ENCODE assay signal across 8 cellular contexts in genomic region chr10:29386347-29386999, GRCh38.
A peak's percentile ranks its signal among the peaks of the same experiment; 100 is the strongest.
DNase-seq lines count a peak whose midpoint lies in the region; ATAC-seq and TF ChIP-seq lines count a peak whose summit lies in the region.

No MANE protein-coding gene starts in this region.

- no peak overlapping the region for H2AFZ ChIP-seq in neuronal stem cell (ENCODE audit: low read length)

- TF ChIP-seq CTCF in esophagus muscularis mucosa (IDR thresholded peaks at IDR 0.05), result peak; percentile 67 to 86 (median 83)

- TF ChIP-seq POLR2A in esophagus muscularis mucosa (IDR thresholded peaks at IDR 0.05; ENCODE audit: low read depth), result no peak

- no peaks in the 10 kb centered on the region for H3K36me3 ChIP-seq in esophagus muscularis mucosa
- no peaks in the 10 kb centered on the region for H3K36me3 ChIP-seq in neuronal stem cell (replicated peaks in 1 of 2; ENCODE audit: control insufficient read depth in 2 of 2, insufficient read depth in 2 of 2, low read length in 2 of 2)

- no peak overlapping the region for H3K4me3 Mint-ChIP-seq in activated naive CD8-positive, alpha-beta T cell treated with anti-CD3 and anti-CD28 coated beads, Interleukin-2, amount 10 ng/mL, durations not matched to agents 7 days and 5 days
- no peak overlapping the region for H3K4me3 Mint-ChIP-seq in activated naive CD8-positive, alpha-beta T cell treated with anti-CD3 and anti-CD28 coated beads, Interleukin-2, amount 50 U/mL, for 24 hours

- H3K18ac ChIP-seq in neuronal stem cell (ENCODE audit: low read length), result no peak overlapping the region

- no peak overlapping the region for H4K91ac ChIP-seq in neuronal stem cell (ENCODE audit: low read depth, low read length, poor library complexity)

- WGBS in esophagus muscularis mucosa, result 45% methylated on average over 8 of the region's 8 CpGs
- WGBS in neuronal stem cell (ENCODE audit: extremely low coverage in 2 of 2, insufficient read length in 2 of 2, insufficient replicate concordance in 1 of 2), 2 donors, result no CpG with 5 or more reads among the region's 8 CpGs

- H3K4me2 ChIP-seq in neuronal stem cell (ENCODE audit: insufficient read depth, low read length, poor library complexity, severe bottlenecking), result no peak overlapping the region

- H2BK12ac ChIP-seq in neuronal stem cell (ENCODE audit: low read length), result no peak overlapping the region

- no peak overlapping the region for H3K27ac Mint-ChIP-seq in activated naive CD8-positive, alpha-beta T cell treated with anti-CD3 and anti-CD28 coated beads, Interleukin-2, amount 10 ng/mL, durations not matched to agents 7 days and 5 days
- no peak overlapping the region for H3K27ac Mint-ChIP-seq in activated naive CD8-positive, alpha-beta T cell treated with anti-CD3 and anti-CD28 coated beads, Interleukin-2, amount 50 U/mL, for 24 hours

- H3K27ac ChIP-seq in esophagus muscularis mucosa (replicated peaks in 1 of 4), result no peak overlapping the region
- no peak overlapping the region for H3K27ac ChIP-seq in neuronal stem cell (replicated peaks; ENCODE audit: low read length)

- H3K4me3 ChIP-seq in esophagus muscularis mucosa (no peak overlapping the region), neuronal stem cell (ENCODE audit: low read length in 2 of 2) (no peak overlapping the region)

- no peak overlapping the region for H4K8ac ChIP-seq in neuronal stem cell (ENCODE audit: low read depth, low read length)

- no peak overlapping the region for H3K23ac ChIP-seq in neuronal stem cell (ENCODE audit: low read depth, low read length, poor library complexity)

- no peak overlapping the region for H3K14ac ChIP-seq in neuronal stem cell (ENCODE audit: low read length)

- H3K9me3 Mint-ChIP-seq in activated naive CD8-positive, alpha-beta T cell treated with anti-CD3 and anti-CD28 coated beads, Interleukin-2, amount 10 ng/mL, durations not matched to agents 7 days and 5 days, result no peaks in the 10 kb centered on the region
- no peaks in the 10 kb centered on the region for H3K9me3 Mint-ChIP-seq in activated naive CD8-positive, alpha-beta T cell treated with anti-CD3 and anti-CD28 coated beads, Interleukin-2, amount 50 U/mL, for 24 hours

- H3K27me3 ChIP-seq in esophagus muscularis mucosa (no peaks in the 10 kb centered on the region), neuronal stem cell (ENCODE audit: control insufficient read depth in 3 of 3, insufficient read depth in 3 of 3, low read depth in 1 of 3, low read length in 3 of 3) (no peaks in the 10 kb centered on the region)

- H3K27me3 Mint-ChIP-seq in activated naive CD8-positive, alpha-beta T cell treated with anti-CD3 and anti-CD28 coated beads, Interleukin-2, amount 10 ng/mL, durations not matched to agents 7 days and 5 days, result peaks cover 5% of the 10 kb centered on the region
- H3K27me3 Mint-ChIP-seq in activated naive CD8-positive, alpha-beta T cell treated with anti-CD3 and anti-CD28 coated beads, Interleukin-2, amount 50 U/mL, for 24 hours, result peaks cover 4% of the 10 kb centered on the region

- H3K79me1 ChIP-seq in neuronal stem cell (ENCODE audit: low read depth, low read length), result no peaks in the 10 kb centered on the region

- no peak overlapping the region for H2BK120ac ChIP-seq in neuronal stem cell (ENCODE audit: low read depth, low read length)

- peaks cover 9% of the 10 kb centered on the region for H3K4me1 Mint-ChIP-seq in activated naive CD8-positive, alpha-beta T cell treated with anti-CD3 and anti-CD28 coated beads, Interleukin-2, amount 10 ng/mL, durations not matched to agents 7 days and 5 days
- no peaks in the 10 kb centered on the region for H3K4me1 Mint-ChIP-seq in activated naive CD8-positive, alpha-beta T cell treated with anti-CD3 and anti-CD28 coated beads, Interleukin-2, amount 50 U/mL, for 24 hours

- no peak for TF ChIP-seq EP300 in esophagus muscularis mucosa (IDR thresholded peaks at IDR 0.05)

- POLR2A ChIA-PET in activated naive CD8-positive, alpha-beta T cell treated with anti-CD3 and anti-CD28 coated beads, Interleukin-2, amount 10 ng/mL, durations not matched to agents 7 days and 5 days (lab: Charles Lee), result interaction anchor here (0.7 kb wide), 1 partner anchor 126 kb away, joined by 5 read pairs; no protein-coding TSS in a partner anchor

- H3K9ac ChIP-seq in neuronal stem cell (ENCODE audit: low read depth, low read length, poor library complexity), result no peak overlapping the region

- no peak overlapping the region for H2BK5ac ChIP-seq in neuronal stem cell (ENCODE audit: low read length)

- H3K4ac ChIP-seq in neuronal stem cell (ENCODE audit: low read length), result no peak overlapping the region

- no peak overlapping the region for H2AK5ac ChIP-seq in neuronal stem cell (ENCODE audit: low read depth, low read length)

- no peaks in the 10 kb centered on the region for H3K9me3 ChIP-seq in esophagus muscularis mucosa
- H3K9me3 ChIP-seq in neuronal stem cell (replicated peaks in 1 of 2; ENCODE audit: control insufficient read depth in 2 of 2, insufficient read depth in 1 of 2, low read depth in 1 of 2, low read length in 2 of 2), result no peaks in the 10 kb centered on the region

- H3K36me3 Mint-ChIP-seq in activated naive CD8-positive, alpha-beta T cell treated with anti-CD3 and anti-CD28 coated beads, Interleukin-2, amount 10 ng/mL, durations not matched to agents 7 days and 5 days, result peaks cover 2% of the 10 kb centered on the region
- H3K36me3 Mint-ChIP-seq in activated naive CD8-positive, alpha-beta T cell treated with anti-CD3 and anti-CD28 coated beads, Interleukin-2, amount 50 U/mL, for 24 hours (ENCODE audit: low read depth), result no peaks in the 10 kb centered on the region

- peak; percentile 36 for ATAC-seq in activated naive CD8-positive, alpha-beta T cell treated with anti-CD3 and anti-CD28 coated beads, Interleukin-2, amount 10 ng/mL, durations not matched to agents 7 days and 5 days (ENCODE audit: low read depth)
- no peak for ATAC-seq in activated naive CD8-positive, alpha-beta T cell treated with anti-CD3 and anti-CD28 coated beads, Interleukin-2, amount 50 U/mL, for 24 hours
- ATAC-seq in HG02885 (IDR thresholded peaks at IDR 0.05; ENCODE audit: poor library complexity, unreplicated experiment), result peak; percentile 70
- ATAC-seq in HG02571 (IDR thresholded peaks at IDR 0.05; ENCODE audit: unreplicated experiment), result no peak

- peaks cover 0 to 3% (median 0%) of the 10 kb centered on the region in 4 donors for H3K4me1 ChIP-seq in esophagus muscularis mucosa
- no peaks in the 10 kb centered on the region for H3K4me1 ChIP-seq in neuronal stem cell (ENCODE audit: control insufficient read depth in 2 of 2, insufficient read depth in 1 of 2, low read depth in 1 of 2, low read length in 2 of 2)

- no peak for DNase-seq in activated naive CD8-positive, alpha-beta T cell treated with anti-CD3 and anti-CD28 coated beads, Interleukin-2, amount 10 ng/mL, durations not matched to agents 7 days and 5 days
- no peak for DNase-seq in activated naive CD8-positive, alpha-beta T cell treated with anti-CD3 and anti-CD28 coated beads, Interleukin-2, amount 50 U/mL, for 24 hours
- DNase-seq in RPMI7951 (ENCODE audit: low read depth), result peak; percentile 49
- no peak for DNase-seq in esophagus muscularis mucosa (ENCODE audit: extremely low spot score)
- peak; percentile 23 for DNase-seq in neuronal stem cell (ENCODE audit: low spot score)
- no peak for DNase-seq in islet precursor cell

- no peak overlapping the region for H2BK15ac ChIP-seq in neuronal stem cell (ENCODE audit: low read length)

- intact Hi-C loops in esophagus muscularis mucosa (cut with DNase I), result loop anchor here (5.0 kb wide), 1 partner anchor 61 kb away; no protein-coding TSS in a partner anchor

Comparison
In these comparisons a context has a peak if more than half of its experiments do, and no peak if none do; other contexts are left out.
1. ATAC-seq: peak in activated naive CD8-positive, alpha-beta T cell treated with anti-CD3 and anti-CD28 coated beads, Interleukin-2, amount 10 ng/mL, durations not matched to agents 7 days and 5 days (single experiment) and HG02885 (single experiment); none in activated naive CD8-positive, alpha-beta T cell treated with anti-CD3 and anti-CD28 coated beads, Interleukin-2, amount 50 U/mL, for 24 hours (single experiment) and HG02571 (single experiment).
2. DNase-seq: peak in RPMI7951 (single experiment) and neuronal stem cell (single experiment); none in activated naive CD8-positive, alpha-beta T cell treated with anti-CD3 and anti-CD28 coated beads, Interleukin-2, amount 10 ng/mL, durations not matched to agents 7 days and 5 days (single experiment), activated naive CD8-positive, alpha-beta T cell treated with anti-CD3 and anti-CD28 coated beads, Interleukin-2, amount 50 U/mL, for 24 hours (single experiment), esophagus muscularis mucosa (single experiment) and islet precursor cell (single experiment).